30 cellular contexts compared by ENCODE assay signal in the genomic region with DNA sequence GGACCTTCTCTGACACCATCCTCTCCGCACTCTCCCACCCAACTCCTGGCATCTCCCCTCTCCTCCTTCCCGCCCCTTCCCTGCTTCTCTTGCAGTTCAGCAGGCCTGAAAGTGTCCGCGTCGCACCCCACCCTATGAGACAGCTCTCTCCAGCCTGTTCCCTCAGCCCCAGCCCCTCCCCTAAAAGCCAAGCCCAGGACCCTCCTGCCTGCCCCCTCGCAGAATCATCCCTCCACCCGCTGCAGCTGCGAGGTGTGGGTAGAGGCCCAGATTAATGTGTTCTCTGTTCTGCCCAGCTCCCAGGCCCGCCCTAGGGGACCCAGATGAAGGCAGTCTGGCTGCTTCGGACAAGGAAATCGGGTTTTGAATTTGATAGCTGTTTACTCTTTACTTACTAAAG. TPM values are rescaled to one million over a fixed set of nuclear protein-coding genes. Genes with fewer than 3 reads are reported as not detected.
"Had no signal": no experiment of that assay in that cellular context is flagged by ENCODE, and none has a peak within 500 bp of the region (broad histone marks: within the 10 kb centered on the region; RNA-seq: fewer than 3 reads in every experiment).

No MANE protein-coding gene starts in this region.

- H3K4me3 ChIP-seq: esophagus muscularis mucosa, heart right ventricle, left ventricle myocardium inferior, neural progenitor cell, right lobe of liver, stomach, tibial artery had no signal

- H3K27me3 Mint-ChIP-seq: activated B cell treated with CpG ODN at 0.5 μM for 24 hours had no signal

- H3K9me3 Mint-ChIP-seq: activated T-helper 2 cell treated with anti-CD3 and anti-CD28 coated beads, Interferon-gamma antibody, Interleukin-2, Interleukin-4, amounts not matched to agents 10 μg/mL and 5 μg/mL and 100 μg/mL, durations not matched to agents 14 hours and 24 hours and 36 hours had no signal

- H3K27me3 ChIP-seq: neural progenitor cell, right lobe of liver had no signal

- H3K27ac ChIP-seq: esophagus muscularis mucosa, heart right ventricle, left ventricle myocardium inferior, neural progenitor cell, right lobe of liver, stomach, tibial artery had no signal

- H3K27ac Mint-ChIP-seq: activated B cell treated with CpG ODN at 0.5 μM for 24 hours; activated CD8-positive, alpha-beta memory T cell treated with anti-CD3 and anti-CD28 coated beads, Interleukin-2, amount 10 ng/mL, durations not matched to agents 7 days and 5 days; activated CD8-positive, alpha-beta T cell treated with anti-CD3 and anti-CD28 coated beads, Interleukin-2, amount 10 ng/mL, durations not matched to agents 7 days and 5 days; activated naive CD4-positive, alpha-beta T cell treated with anti-CD3 and anti-CD28 coated beads, Interleukin-2, amount 50 U/mL, for 24 hours; activated naive CD8-positive, alpha-beta T cell treated with anti-CD3 and anti-CD28 coated beads, Interleukin-2, amount 50 U/mL, for 24 hours; activated T-helper 2 cell treated with anti-CD3 and anti-CD28 coated beads, Interferon-gamma antibody, Interleukin-2, Interleukin-4, amounts not matched to agents 10 μg/mL and 5 μg/mL and 100 μg/mL, durations not matched to agents 14 hours and 24 hours and 36 hours; naive thymus-derived CD4-positive, alpha-beta T cell; neural progenitor cell; stimulated activated naive B cell treated with anti-CD40 and anti-IgM and Interleukin-4, amounts not matched to agents 10 μg/mL and 1 μg/mL and 100 μg/mL, for 72 hours; T-cell had no signal

- H3K4me1 ChIP-seq: esophagus muscularis mucosa, heart right ventricle, left ventricle myocardium inferior, neural progenitor cell, right lobe of liver, tibial artery had no signal

- H3K4me2 ChIP-seq: neural progenitor cell had no signal

- H3K36me3 Mint-ChIP-seq: activated CD8-positive, alpha-beta memory T cell treated with anti-CD3 and anti-CD28 coated beads, Interleukin-2, amount 10 ng/mL, durations not matched to agents 7 days and 5 days; activated naive CD4-positive, alpha-beta T cell treated with anti-CD3 and anti-CD28 coated beads, Interleukin-2, amount 50 U/mL, for 24 hours; naive thymus-derived CD4-positive, alpha-beta T cell; neural progenitor cell; stimulated activated naive B cell treated with anti-CD40 and anti-IgM and Interleukin-4, amounts not matched to agents 10 μg/mL and 1 μg/mL and 100 μg/mL, for 72 hours; T-cell had no signal

- H3K36me3 ChIP-seq: esophagus muscularis mucosa, heart right ventricle, left ventricle myocardium inferior, neural progenitor cell, right lobe of liver, stomach, tibial artery had no signal

- H3K9ac ChIP-seq: neural progenitor cell had no signal

- H3K4me1 Mint-ChIP-seq: activated B cell treated with CpG ODN at 0.5 μM for 24 hours; activated CD8-positive, alpha-beta memory T cell treated with anti-CD3 and anti-CD28 coated beads, Interleukin-2, amount 10 ng/mL, durations not matched to agents 7 days and 5 days; activated naive CD4-positive, alpha-beta T cell treated with anti-CD3 and anti-CD28 coated beads, Interleukin-2, amount 50 U/mL, for 24 hours; activated naive CD8-positive, alpha-beta T cell treated with anti-CD3 and anti-CD28 coated beads, Interleukin-2, amount 50 U/mL, for 24 hours; naive thymus-derived CD4-positive, alpha-beta T cell; neural progenitor cell; stimulated activated naive B cell treated with anti-CD40 and anti-IgM and Interleukin-4, amounts not matched to agents 10 μg/mL and 1 μg/mL and 100 μg/mL, for 72 hours; T-cell had no signal

- H2AFZ ChIP-seq: neural progenitor cell had no signal

- ATAC-seq: activated CD8-positive, alpha-beta memory T cell treated with anti-CD3 and anti-CD28 coated beads, Interleukin-2, amount 10 ng/mL, durations not matched to agents 7 days and 5 days; activated CD8-positive, alpha-beta T cell treated with anti-CD3 and anti-CD28 coated beads, Interleukin-2, amount 10 ng/mL, durations not matched to agents 7 days and 5 days; activated naive CD8-positive, alpha-beta T cell treated with anti-CD3 and anti-CD28 coated beads, Interleukin-2, amount 50 U/mL, for 24 hours; heart right ventricle; naive thymus-derived CD4-positive, alpha-beta T cell; right lobe of liver; stimulated activated naive B cell treated with anti-CD40 and anti-IgM and Interleukin-4, amounts not matched to agents 10 μg/mL and 1 μg/mL and 100 μg/mL, for 72 hours; T-cell had no signal

- DNase-seq: activated B cell treated with CpG ODN at 0.5 μM for 24 hours; activated CD4-positive, alpha-beta T cell treated with anti-CD3 and anti-CD28 coated beads, Interleukin-2, amount 50 U/mL, for 1 hour; activated CD8-positive, alpha-beta T cell treated with anti-CD3 and anti-CD28 coated beads, Interleukin-2, amount 10 ng/mL, durations not matched to agents 7 days and 5 days; activated naive CD8-positive, alpha-beta T cell treated with anti-CD3 and anti-CD28 coated beads, Interleukin-2, amount 50 U/mL, for 24 hours; activated T-cell treated with anti-CD3 and anti-CD28 coated beads, Interleukin-2, amount 50 U/mL, for 48 hours; amygdala; central memory CD4-positive, alpha-beta T cell; dermis blood vessel endothelial cell; effector CD4-positive, alpha-beta T cell; foreskin melanocyte; heart right ventricle; left ventricle myocardium inferior; mammary epithelial cell; midbrain; naive thymus-derived CD4-positive, alpha-beta T cell; right lobe of liver; small intestine; stimulated activated CD4-positive, alpha-beta T cell treated with anti-CD3 and anti-CD28 coated beads, Interleukin-4, amount 100 ng/mL, for 4 hours; stimulated activated naive B cell treated with anti-CD40 and anti-IgM and Interleukin-4, amounts not matched to agents 10 μg/mL and 1 μg/mL and 100 μg/mL, for 72 hours; T-cell had no signal

- H3K4me3 Mint-ChIP-seq: activated B cell treated with CpG ODN at 0.5 μM for 24 hours; activated CD8-positive, alpha-beta memory T cell treated with anti-CD3 and anti-CD28 coated beads, Interleukin-2, amount 10 ng/mL, durations not matched to agents 7 days and 5 days; activated CD8-positive, alpha-beta T cell treated with anti-CD3 and anti-CD28 coated beads, Interleukin-2, amount 10 ng/mL, durations not matched to agents 7 days and 5 days; activated naive CD4-positive, alpha-beta T cell treated with anti-CD3 and anti-CD28 coated beads, Interleukin-2, amount 50 U/mL, for 24 hours; activated naive CD8-positive, alpha-beta T cell treated with anti-CD3 and anti-CD28 coated beads, Interleukin-2, amount 50 U/mL, for 24 hours; naive thymus-derived CD4-positive, alpha-beta T cell; neural progenitor cell; stimulated activated naive B cell treated with anti-CD40 and anti-IgM and Interleukin-4, amounts not matched to agents 10 μg/mL and 1 μg/mL and 100 μg/mL, for 72 hours; T-cell had no signal

RNA-seq across cellular contexts. Expression of a gene that starts 0.4 kb away (rescaled TPM):
- total RNA-seq: activated B cell treated with CpG ODN at 0.5 μM for 24 hours; activated CD8-positive, alpha-beta memory T cell treated with anti-CD3 and anti-CD28 coated beads, Interleukin-2, amount 10 ng/mL, durations not matched to agents 7 days and 5 days; activated CD8-positive, alpha-beta T cell treated with anti-CD3 and anti-CD28 coated beads, Interleukin-2, amount 10 ng/mL, durations not matched to agents 7 days and 5 days; activated T-helper 2 cell treated with anti-CD3 and anti-CD28 coated beads, Interferon-gamma antibody, Interleukin-2, Interleukin-4, amounts not matched to agents 10 μg/mL and 5 μg/mL and 100 μg/mL, durations not matched to agents 14 hours and 24 hours and 36 hours; dermis blood vessel endothelial cell; esophagus muscularis mucosa; glomerular endothelial cell; heart right ventricle; left ventricle myocardium inferior; mammary epithelial cell; naive thymus-derived CD4-positive, alpha-beta T cell; omental fat pad; right lobe of liver; stomach; T-cell; T-helper 2 cell treated with Interferon-gamma antibody and Interleukin-4, amounts not matched to agents 100 ng/mL and 5 ng/mL, for 36 hours had no signal
- polyA plus RNA-seq: heart right ventricle; mammary epithelial cell; naive thymus-derived CD4-positive, alpha-beta T cell; small intestine; stomach had no signal
